ENCODE assay signal across 10 cellular contexts in genomic region chrX:9785252-9785943, GRCh38. TPM values are rescaled to one million over a fixed set of nuclear protein-coding genes. Genes with fewer than 3 reads are reported as not detected.
DNase-seq lines count a peak whose midpoint lies in the region; ATAC-seq, FAIRE-seq and TF ChIP-seq lines count a peak whose summit lies in the region.
"Had no signal": no experiment of that assay in that cellular context is flagged by ENCODE, and none has a peak within 500 bp of the region (broad histone marks: within the 10 kb centered on the region; RNA-seq: fewer than 3 reads in every experiment).

No MANE protein-coding gene starts in this region.

- intact Hi-C loops in body of pancreas (cut with DNase I) = no loop called here

- WGBS in body of pancreas, 2 donors = 27 to 66% methylated on average over 5 to 11 of the region's 58 CpGs

- FAIRE-seq in keratinocyte (lab: Jason Lieb, UNC) = no peak

- H3K9me3 ChIP-seq in HEK293 (ENCODE audit: control insufficient read depth, insufficient read depth, low read depth, low read length) (no peaks in the 10 kb centered on the region), body of pancreas (no peaks in the 10 kb centered on the region), keratinocyte (ENCODE audit: control insufficient read depth, low read depth, low read length) (no peaks in the 10 kb centered on the region)
- H3K9me3 ChIP-seq: MG63 had no signal

- POLR2A ChIA-PET in HEK293 (lab: Yijun Ruan, JAX) = no interaction called here

- H3K9ac ChIP-seq in keratinocyte (ENCODE audit: control insufficient read depth, extremely low read depth, insufficient read depth, low read length) = no peak overlapping the region

- H3K4me3 ChIP-seq in HEK293 (ENCODE audit: low read depth, low read length) = peak overlapping the region; percentile 49
- peak overlapping the region in 1 of 2 donors; percentile 12 for H3K4me3 ChIP-seq in body of pancreas
- H3K4me3 ChIP-seq in keratinocyte (ENCODE audit: control insufficient read depth in 2 of 3, extremely low read depth in 1 of 3, insufficient read depth in 2 of 3, low read depth in 1 of 3, low read length in 3 of 3) = peak overlapping the region in 2 of 3 experiments; percentile 28 to 40
- H3K4me3 ChIP-seq: MG63 had no signal

- ATAC-seq in body of pancreas (peak; percentile 36), HG03521 (IDR thresholded peaks at IDR 0.05; ENCODE audit: unreplicated experiment) (no peak)

- H3K4me1 ChIP-seq in HEK293 (ENCODE audit: control insufficient read depth, insufficient read depth, low read length) (no peaks in the 10 kb centered on the region), body of pancreas (peaks cover 19% of the 10 kb centered on the region), keratinocyte (ENCODE audit: control insufficient read depth, extremely low read depth, insufficient read depth, low read length) (peaks cover 8% of the 10 kb centered on the region)

- no peaks in the 10 kb centered on the region for H4K20me1 ChIP-seq in keratinocyte (ENCODE audit: control insufficient read depth, extremely low read depth, insufficient read depth, low read length)

- H3K36me3 ChIP-seq in HEK293 (ENCODE audit: control insufficient read depth in 2 of 2, insufficient read depth in 1 of 2, low read length in 2 of 2) (no peaks in the 10 kb centered on the region), body of pancreas (replicated peaks in 1 of 2; ENCODE audit: insufficient read depth in 1 of 2, low read depth in 2 of 2) (no peaks in the 10 kb centered on the region), keratinocyte (ENCODE audit: control insufficient read depth in 2 of 2, extremely low read depth in 1 of 2, insufficient read depth in 2 of 2, low read length in 2 of 2) (no peaks in the 10 kb centered on the region)
- H3K36me3 ChIP-seq: MG63 had no signal

- no peaks in the 10 kb centered on the region for H3K27me3 ChIP-seq in body of pancreas
- H3K27me3 ChIP-seq in keratinocyte (ENCODE audit: control insufficient read depth, extremely low read depth, insufficient read depth, low read length) = no peaks in the 10 kb centered on the region
- H3K27me3 ChIP-seq: MG63 had no signal

- no peak for TF ChIP-seq POLR2A in body of pancreas (IDR thresholded peaks at IDR 0.05)

- no peaks in the 10 kb centered on the region for H3K79me2 ChIP-seq in keratinocyte (ENCODE audit: control insufficient read depth, insufficient read depth, low read length)

- DNase-seq in body of pancreas = peak in 1 of 4 donors; percentile 43
- no peak for DNase-seq in keratinocyte (ENCODE audit: low read depth, low spot score)
- DNase-seq in retina = peak; percentile 35
- DNase-seq in NCI-H510A (lab: John Stamatoyannopoulos, UW) = no peak
- no peak for DNase-seq in GM03348 (ENCODE audit: low spot score)
- no peak for DNase-seq in NCI-H2196 (lab: John Stamatoyannopoulos, UW; ENCODE audit: unreplicated experiment)
- DNase-seq: stimulated activated CD4-positive, alpha-beta T cell treated with anti-CD3 and anti-CD28 coated beads, Interleukin-4, amount 100 ng/mL, for 24 hours had no signal

- no peak overlapping the region for H2AFZ ChIP-seq in keratinocyte (ENCODE audit: control insufficient read depth, low read length)

- H3K4me2 ChIP-seq in keratinocyte (ENCODE audit: control insufficient read depth, extremely low read depth, insufficient read depth, low read depth, low read length) = peak overlapping the region; percentile 51

- CTCF ChIA-PET in HEK293 (lab: Yijun Ruan, JAX) = interaction anchor here (0.5 kb wide), 1 partner anchor 145 kb away, joined by 3 read pairs; no protein-coding TSS in a partner anchor

- no peak overlapping the region; the same call in 1 of the 2 replicates for H3K27ac ChIP-seq in HEK293 (ENCODE audit: extremely low read depth, low read depth, low read length)
- H3K27ac ChIP-seq in body of pancreas = peak overlapping the region in 3 of 4 donors; percentile 17 to 69 (median 62)
- no peak overlapping the region for H3K27ac ChIP-seq in keratinocyte (ENCODE audit: control insufficient read depth, insufficient read depth, low read length)

- dilution Hi-C loops in keratinocyte (cut with MboI; ENCODE audit: extremely low pct_ligation_motif_present, low sequenced_read_pairs) = no loop called here

- TF ChIP-seq CTCF in HEK293 (tag by site-specific recombination; IDR thresholded peaks at IDR 0.05) = no peak
- TF ChIP-seq CTCF in body of pancreas (IDR thresholded peaks at IDR 0.05) = no peak
- TF ChIP-seq CTCF in keratinocyte (optimal IDR thresholded peaks at IDR 0.05 in 1 of 3, IDR thresholded peaks at IDR 0.05 in 1 of 3, conservative IDR thresholded peaks at IDR 0.05 in 1 of 3; ENCODE audit: extremely low read depth in 1 of 3, insufficient read depth in 2 of 3, low read length in 3 of 3) = peak in 1 of 3 experiments; percentile 1

- no peaks in the 10 kb centered on the region for H3K9me1 ChIP-seq in keratinocyte (ENCODE audit: control insufficient read depth, extremely low read depth, insufficient read depth, low read length)

TF ChIP-seq in HEK293, 187 proteins besides CTCF, POLR2A, EP300 and RAD21:
- TF ChIP-seq TRIM28 (IDR thresholded peaks at IDR 0.05; ENCODE audit: borderline replicate concordance, low read length) = no peak
- TF ChIP-seq ZNF239 (tag by site-specific recombination; IDR thresholded peaks at IDR 0.05) = no peak
- TF ChIP-seq SP3 (tag by site-specific recombination; IDR thresholded peaks at IDR 0.05) = no peak
- TF ChIP-seq ZNF692 (tag by site-specific recombination; IDR thresholded peaks at IDR 0.05) = no peak
- TF ChIP-seq ZNF707 (tag by site-specific recombination; IDR thresholded peaks at IDR 0.05) = no peak
- TF ChIP-seq, protein P1, sequence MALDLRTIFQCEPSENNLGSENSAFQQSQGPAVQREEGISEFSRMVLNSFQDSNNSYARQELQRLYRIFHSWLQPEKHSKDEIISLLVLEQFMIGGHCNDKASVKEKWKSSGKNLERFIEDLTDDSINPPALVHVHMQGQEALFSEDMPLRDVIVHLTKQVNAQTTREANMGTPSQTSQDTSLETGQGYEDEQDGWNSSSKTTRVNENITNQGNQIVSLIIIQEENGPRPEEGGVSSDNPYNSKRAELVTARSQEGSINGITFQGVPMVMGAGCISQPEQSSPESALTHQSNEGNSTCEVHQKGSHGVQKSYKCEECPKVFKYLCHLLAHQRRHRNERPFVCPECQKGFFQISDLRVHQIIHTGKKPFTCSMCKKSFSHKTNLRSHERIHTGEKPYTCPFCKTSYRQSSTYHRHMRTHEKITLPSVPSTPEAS (tag by site-specific recombination; IDR thresholded peaks at IDR 0.05) = no peak

RNA-seq across cellular contexts. Expression of gene SHROOM2, which starts 0.8 kb away (rescaled TPM):
- total RNA-seq in body of pancreas = 1 to 10 TPM; 9.9 TPM
- 1.8 to 6.6 TPM (median 3.3 TPM) in 3 replicates for polyA plus RNA-seq in keratinocyte
- 4.2 TPM for polyA plus RNA-seq in keratinocyte (2011; ENCODE audit: low read depth)
- 2.9 and 3.5 TPM in 2 replicates for polyA plus RNA-seq in keratinocyte (2011; cell fraction: cytosol; rRNA removed)
- 6.8 and 8.1 TPM in 2 replicates for polyA plus RNA-seq in keratinocyte (2011; cell fraction: nucleus; rRNA removed)
- polyA plus RNA-seq in keratinocyte (2012; ENCODE audit: low replicate concordance) = 3.0 and 9.2 TPM in 2 replicates
- 3.3 to 5.6 TPM (median 5.6 TPM) in 3 replicates for polyA minus RNA-seq in keratinocyte
- 5.0 TPM for polyA minus RNA-seq in keratinocyte (2011; cell fraction: cytosol; rRNA and poly(A)+ RNA removed)
- 4.0 and 6.6 TPM in 2 replicates for polyA minus RNA-seq in keratinocyte (2011; cell fraction: nucleus; rRNA and poly(A)+ RNA removed)

RNA-seq across cellular contexts. Expression of gene GPR143, which starts 19.8 kb away (rescaled TPM):
- 1 to 10 TPM in 1 of 2 donors, under 1 TPM in 1; 0.99 to 2.3 TPM for total RNA-seq in body of pancreas
- 0.28 to 0.62 TPM (median 0.33 TPM) in 3 replicates for polyA plus RNA-seq in keratinocyte
- polyA plus RNA-seq in keratinocyte (2011; ENCODE audit: low read depth) = 0.54 TPM
- polyA plus RNA-seq in keratinocyte (2011; cell fraction: cytosol; rRNA removed) = 0.39 and 0.51 TPM in 2 replicates
- 0.43 and 0.75 TPM in 2 replicates for polyA plus RNA-seq in keratinocyte (2011; cell fraction: nucleus; rRNA removed)
- polyA plus RNA-seq in keratinocyte (2012; ENCODE audit: low replicate concordance) = 0.32 and 0.44 TPM in 2 replicates
- polyA minus RNA-seq in keratinocyte = 0.13 to 4.4 TPM (median 1.1 TPM) in 3 replicates
- polyA minus RNA-seq in keratinocyte (2011; cell fraction: cytosol; rRNA and poly(A)+ RNA removed) = 2.7 TPM
- polyA minus RNA-seq in keratinocyte (2011; cell fraction: nucleus; rRNA and poly(A)+ RNA removed) = 0.85 TPM in 1 of 2 replicates, not detected in the other

Comparison
In these comparisons a context has a peak if more than half of its experiments do, and no peak if none do; other contexts are left out.
1. H3K27ac ChIP-seq: peak in body of pancreas (3 of 4); none in HEK293 (single experiment) and keratinocyte (single experiment).